In genomic region chr17:43673516-43674323, GRCh38 we compare ENCODE assay signal across 9 cellular contexts. TPM values are rescaled to one million over a fixed set of nuclear protein-coding genes. Genes with fewer than 3 reads are reported as not detected.
DNase-seq lines count a peak whose midpoint lies in the region; ATAC-seq and TF ChIP-seq lines count a peak whose summit lies in the region.
"Had no signal": no experiment of that assay in that cellular context is flagged by ENCODE, and none has a peak within 500 bp of the region (broad histone marks: within the 10 kb centered on the region; RNA-seq: fewer than 3 reads in every experiment).

No MANE protein-coding gene starts in this region.

- TF ChIP-seq CTCF in Caco-2 (IDR thresholded peaks at IDR 0.05; ENCODE audit: insufficient read depth in 1 of 2, low read depth in 1 of 2, low read length in 1 of 2, severe bottlenecking in 1 of 2, unreplicated experiment in 1 of 2) (peak; percentile 94 to 97), omental fat pad (IDR thresholded peaks at IDR 0.05) (peak in 2 of 3 donors; percentile 71 to 79), thoracic aorta (IDR thresholded peaks at IDR 0.05) (peak; percentile 96)

- DNase-seq in Caco-2: peak; percentile 78 to 86
- peak; percentile 74 for DNase-seq in HuH-7 (ENCODE audit: low spot score)
- DNase-seq in RPMI7951 (ENCODE audit: low read depth): peak; percentile 59
- peak; percentile 58 for DNase-seq in activated T-helper 1 cell treated with anti-CD3 and anti-CD28 coated beads, Interleukin-12 subunit alpha, Interleukin-12 subunit beta, Interleukin-2, Interleukin-4 antibody, amounts not matched to agents 30 ng/mL and 10 ng/mL and 1 ng/mL, durations not matched to agents 14 hours and 24 hours and 36 hours (ENCODE audit: low spot score)
- peak; percentile 40 for DNase-seq in fibroblast of the conjunctiva (ENCODE audit: low read depth)
- peak; percentile 84 for DNase-seq in omental fat pad (ENCODE audit: low spot score)
- peak; percentile 35 for DNase-seq in thoracic aorta (ENCODE audit: low spot score)

- H3K9me3 ChIP-seq in Caco-2 (no peaks in the 10 kb centered on the region), thoracic aorta (no peaks in the 10 kb centered on the region)

- H3K4me3 ChIP-seq in Caco-2 (ENCODE audit: low read depth, low read length) (no peak overlapping the region), thoracic aorta (no peak overlapping the region)

- H3K4me3 Mint-ChIP-seq in Caco-2 (ENCODE audit: unreplicated experiment): no peak overlapping the region
- H3K4me3 Mint-ChIP-seq in activated T-helper 1 cell treated with anti-CD3 and anti-CD28 coated beads, Interleukin-12 subunit alpha, Interleukin-12 subunit beta, Interleukin-2, Interleukin-4 antibody, amounts not matched to agents 30 ng/mL and 10 ng/mL and 1 ng/mL, durations not matched to agents 14 hours and 24 hours and 36 hours: no peak overlapping the region
- H3K4me3 Mint-ChIP-seq: T-helper 1 cell treated with Interleukin-12 subunit alpha and Interleukin-12 subunit beta and Interleukin-4 antibody, amounts not matched to agents 30 μg/mL and 1 μg/mL, for 36 hours had no signal

- no TSS peak for BruUV-seq in Caco-2 (replicated peaks; lab: Mats Ljungman, UMichigan)

- peaks cover 16% of the 10 kb centered on the region for H3K36me3 Mint-ChIP-seq in Caco-2 (ENCODE audit: insufficient read depth, unreplicated experiment)
- H3K36me3 Mint-ChIP-seq in activated T-helper 1 cell treated with anti-CD3 and anti-CD28 coated beads, Interleukin-12 subunit alpha, Interleukin-12 subunit beta, Interleukin-2, Interleukin-4 antibody, amounts not matched to agents 30 ng/mL and 10 ng/mL and 1 ng/mL, durations not matched to agents 14 hours and 24 hours and 36 hours (ENCODE audit: low read depth): no peaks in the 10 kb centered on the region

- no peaks in the 10 kb centered on the region for H3K27me3 ChIP-seq in Caco-2 (replicated peaks; ENCODE audit: control insufficient read depth, insufficient read depth, low read length)
- no peaks in the 10 kb centered on the region for H3K27me3 ChIP-seq in thoracic aorta (replicated peaks; ENCODE audit: insufficient read depth)

- H3K27me3 Mint-ChIP-seq in Caco-2 (ENCODE audit: insufficient read depth, unreplicated experiment): no peaks in the 10 kb centered on the region
- H3K27me3 Mint-ChIP-seq in activated T-helper 1 cell treated with anti-CD3 and anti-CD28 coated beads, Interleukin-12 subunit alpha, Interleukin-12 subunit beta, Interleukin-2, Interleukin-4 antibody, amounts not matched to agents 30 ng/mL and 10 ng/mL and 1 ng/mL, durations not matched to agents 14 hours and 24 hours and 36 hours (ENCODE audit: insufficient read depth): peaks cover 11% of the 10 kb centered on the region

- POLR2A ChIA-PET in Caco-2 (lab: Charles Lee): interaction anchor here (0.5 to 2.3 kb wide), 6 partner anchors 27 to 192 kb away, joined by 3 to 14 read pairs (median 3); no protein-coding TSS in a partner anchor

- no peak overlapping the region for H3K27ac ChIP-seq in thoracic aorta

- H3K36me3 ChIP-seq in Caco-2 (ENCODE audit: control insufficient read depth, insufficient read depth, low read length) (no peaks in the 10 kb centered on the region), thoracic aorta (no peaks in the 10 kb centered on the region)

- CTCF ChIA-PET in Caco-2 (lab: Charles Lee): interaction anchor here (0.5 to 5.3 kb wide), 22 partner anchors 8 to 306 kb away, joined by 3 to 208 read pairs (median 3); partner anchors contain the start of gene DHX8

- H3K9me3 Mint-ChIP-seq in Caco-2 (ENCODE audit: unreplicated experiment): no peaks in the 10 kb centered on the region
- no peaks in the 10 kb centered on the region for H3K9me3 Mint-ChIP-seq in activated T-helper 1 cell treated with anti-CD3 and anti-CD28 coated beads, Interleukin-12 subunit alpha, Interleukin-12 subunit beta, Interleukin-2, Interleukin-4 antibody, amounts not matched to agents 30 ng/mL and 10 ng/mL and 1 ng/mL, durations not matched to agents 14 hours and 24 hours and 36 hours
- H3K9me3 Mint-ChIP-seq: T-helper 1 cell treated with Interleukin-12 subunit alpha and Interleukin-12 subunit beta and Interleukin-4 antibody, amounts not matched to agents 30 μg/mL and 1 μg/mL, for 36 hours had no signal

- peak overlapping the region; percentile 90 for H3K27ac Mint-ChIP-seq in Caco-2 (ENCODE audit: unreplicated experiment)
- H3K27ac Mint-ChIP-seq in activated T-helper 1 cell treated with anti-CD3 and anti-CD28 coated beads, Interleukin-12 subunit alpha, Interleukin-12 subunit beta, Interleukin-2, Interleukin-4 antibody, amounts not matched to agents 30 ng/mL and 10 ng/mL and 1 ng/mL, durations not matched to agents 14 hours and 24 hours and 36 hours: no peak overlapping the region
- H3K27ac Mint-ChIP-seq: T-helper 1 cell treated with Interleukin-12 subunit alpha and Interleukin-12 subunit beta and Interleukin-4 antibody, amounts not matched to agents 30 μg/mL and 1 μg/mL, for 36 hours had no signal

- intact Hi-C loops in Caco-2 (cut with micrococcal nuclease; ENCODE audit: unreplicated experiment): loop anchor here (1.0 kb wide), 1 partner anchor 97 kb away; no protein-coding TSS in a partner anchor
- intact Hi-C loops in activated T-helper 1 cell treated with anti-CD3 and anti-CD28 coated beads, Interleukin-12 subunit alpha, Interleukin-12 subunit beta, Interleukin-2, Interleukin-4 antibody, amounts not matched to agents 30 ng/mL and 10 ng/mL and 1 ng/mL, durations not matched to agents 14 hours and 24 hours and 36 hours (cut with micrococcal nuclease): loop anchor here (1.0 kb wide), 1 partner anchor 97 kb away; no protein-coding TSS in a partner anchor

- ATAC-seq in omental fat pad (ENCODE audit: low FRiP score): peak; percentile 66
- no peak for ATAC-seq in thoracic aorta (ENCODE audit: insufficient number of reproducible peaks, low FRiP score, low read depth)
- no peak for ATAC-seq in GM19324 (IDR thresholded peaks at IDR 0.05; ENCODE audit: low FRiP score, unreplicated experiment)

- peaks cover 75% of the 10 kb centered on the region for H3K4me1 ChIP-seq in Caco-2
- H3K4me1 ChIP-seq in thoracic aorta (ENCODE audit: control insufficient read depth in 1 of 2, low read depth in 2 of 2): peaks cover 0 to 16% of the 10 kb centered on the region in 2 donors

- H3K4me1 Mint-ChIP-seq in Caco-2 (ENCODE audit: low read depth, unreplicated experiment): peaks cover 71% of the 10 kb centered on the region
- H3K4me1 Mint-ChIP-seq in activated T-helper 1 cell treated with anti-CD3 and anti-CD28 coated beads, Interleukin-12 subunit alpha, Interleukin-12 subunit beta, Interleukin-2, Interleukin-4 antibody, amounts not matched to agents 30 ng/mL and 10 ng/mL and 1 ng/mL, durations not matched to agents 14 hours and 24 hours and 36 hours (ENCODE audit: low read depth): peaks cover 11% of the 10 kb centered on the region

RNA-seq across cellular contexts. Expression of gene MEOX1, which starts 12.0 kb away (rescaled TPM):
- total RNA-seq in Caco-2 (2022): 0.72 and 1.7 TPM in 2 replicates
- under 0.01 TPM in 1 of 2 replicates, not detected in the other for total RNA-seq in RPMI7951 (2014; rRNA removed; shearing (Covaris generic))
- total RNA-seq in activated T-helper 1 cell treated with anti-CD3 and anti-CD28 coated beads, Interleukin-12 subunit alpha, Interleukin-12 subunit beta, Interleukin-2, Interleukin-4 antibody, amounts not matched to agents 30 ng/mL and 10 ng/mL and 1 ng/mL, durations not matched to agents 14 hours and 24 hours and 36 hours: 0.10 TPM in 1 of 2 replicates, not detected in the other
- 10 to 100 TPM in 2 of 4 donors, 1 to 10 TPM in 2; 5.6 to 56.6 (median 11.1) TPM for total RNA-seq in omental fat pad
- 1 to 10 TPM; 3.0 to 5.4 TPM for total RNA-seq in thoracic aorta
